Comparison of ENCODE assay signal across 8 cellular contexts in genomic region chr2:183079335-183079775, GRCh38. TPM values are rescaled to one million over a fixed set of nuclear protein-coding genes. Genes with fewer than 3 reads are reported as not detected.
DNase-seq lines count a peak whose midpoint lies in the region; ATAC-seq lines count a peak whose summit lies in the region.

No MANE protein-coding gene starts in this region.

- H3K4me3 Mint-ChIP-seq in naive B cell: peak overlapping the region; percentile 90 to 99 (median 96)

- no peaks in the 10 kb centered on the region for H3K9me3 Mint-ChIP-seq in naive B cell

- DNase-seq in AG08395 (ENCODE audit: low spot score) (peak; percentile 29), NCI-H526 (lab: John Stamatoyannopoulos, UW) (peak; percentile 35 to 59), dermis blood vessel endothelial cell (peak; percentile 32), naive B cell (no peak), UCSD-AML1 (lab: John Stamatoyannopoulos, UW; ENCODE audit: unreplicated experiment) (no peak)

- H3K4me1 Mint-ChIP-seq in naive B cell: peaks cover 6 to 12% (median 11%) of the 10 kb centered on the region in 3 donors

- H3K36me3 Mint-ChIP-seq in naive B cell: no peaks in the 10 kb centered on the region

- peak; percentile 31 for ATAC-seq in GM19324 (IDR thresholded peaks at IDR 0.05; ENCODE audit: low FRiP score, unreplicated experiment)
- no peak for ATAC-seq in naive B cell (ENCODE audit: low read depth in 2 of 2)
- no peak for ATAC-seq in HG03565 (IDR thresholded peaks at IDR 0.05; ENCODE audit: unreplicated experiment)
- no peak for ATAC-seq in esophagus mucosa

- peaks cover 6 to 8% (median 6%) of the 10 kb centered on the region in 3 donors for H3K27me3 Mint-ChIP-seq in naive B cell

- H3K27ac Mint-ChIP-seq in naive B cell: peak overlapping the region in 2 of 6 donors; percentile 59 to 72

RNA-seq across cellular contexts. Expression of gene DUSP19, which starts 0.8 kb away (rescaled TPM):
- total RNA-seq in dermis blood vessel endothelial cell: 2.6 and 4.4 TPM in 2 replicates
- polyA plus RNA-seq in naive B cell (ENCODE audit: low read depth in 6 of 6): under 1 TPM; 0.04 to 0.77 (median 0.26) TPM
- total RNA-seq in esophagus mucosa: 1.2 TPM

RNA-seq across cellular contexts. Expression of gene NCKAP1, which starts 41.1 kb away (rescaled TPM):
- 171 and 364 TPM in 2 replicates for total RNA-seq in dermis blood vessel endothelial cell
- polyA plus RNA-seq in naive B cell (ENCODE audit: low read depth in 6 of 6): 1 to 10 TPM in 1 of 6 donors, under 1 TPM in 1, not detected in 4; 0.19 to 1.0 TPM
- total RNA-seq in esophagus mucosa: 121 TPM

RNA-seq across cellular contexts. Expression of gene NUP35, which starts 44.9 kb away (rescaled TPM):
- 13.8 and 20.1 TPM in 2 replicates for total RNA-seq in dermis blood vessel endothelial cell
- polyA plus RNA-seq in naive B cell (ENCODE audit: low read depth in 6 of 6): 10 to 100 TPM in 4 of 6 donors, 1 to 10 TPM in 2; 8.5 to 18.7 (median 10.4) TPM
- 14.2 TPM for total RNA-seq in esophagus mucosa

Comparison
In these comparisons a context has a peak if more than half of its experiments do, and no peak if none do; other contexts are left out.
1. DNase-seq: peak in AG08395 (single experiment), NCI-H526 (2 of 2) and dermis blood vessel endothelial cell (single experiment); none in naive B cell (single experiment) and UCSD-AML1 (single experiment).